Comparison of ENCODE assay signal across 27 cellular contexts in genomic region chr12:75427491-75427890, GRCh38. TPM values are rescaled to one million over a fixed set of nuclear protein-coding genes. Genes with fewer than 3 reads are reported as not detected.
"Had no signal": no experiment of that assay in that cellular context is flagged by ENCODE, and none has a peak within 500 bp of the region (broad histone marks: within the 10 kb centered on the region; RNA-seq: fewer than 3 reads in every experiment).

No MANE protein-coding gene starts in this region.

- H3K4me3 ChIP-seq: stomach, suprapubic skin, testis, thoracic aorta, thyroid gland, tibial artery, tibial nerve, transverse colon, upper lobe of left lung, upper lobe of right lung, uterus, vagina had no signal

- DNase-seq: stimulated activated CD4-positive, alpha-beta T cell treated with anti-CD3 and anti-CD28 coated beads, Interleukin-2, amount 100 ng/mL, for 48 hours; stimulated activated CD4-positive, alpha-beta T cell treated with anti-CD3 and anti-CD28 coated beads, Interleukin-4, amount 100 ng/mL, for 1 hour; stimulated activated CD4-positive, alpha-beta T cell treated with anti-CD3 and anti-CD28 coated beads, Interleukin-4, amount 100 ng/mL, for 24 hours; stimulated activated CD4-positive, alpha-beta T cell treated with anti-CD3 and anti-CD28 coated beads, Interleukin-4, amount 100 ng/mL, for 4 hours; stimulated activated CD8-positive, alpha-beta memory T cell treated with anti-CD3 and anti-CD28 coated beads, Interleukin-4, amount 100 ng/mL, for 48 hours; stimulated activated naive B cell treated with anti-CD40 and anti-IgM and Interleukin-4, amounts not matched to agents 10 μg/mL and 1 μg/mL and 100 μg/mL, for 72 hours; stimulated activated naive CD4-positive, alpha-beta T cell; stimulated activated naive CD4-positive, alpha-beta T cell treated with Interleukin-2 at 50 U/mL for 16 hours; stimulated activated naive CD8-positive, alpha-beta T cell treated with anti-CD3 and anti-CD28 coated beads, Interleukin-15, amount 100 ng/mL, for 72 hours; stimulated activated naive CD8-positive, alpha-beta T cell treated with anti-CD3 and anti-CD28 coated beads, Interleukin-15, Interleukin-2, amounts not matched to agents 100 U/mL and 50 U/mL, for 24 hours; stomach; substantia nigra; testis; thyroid gland; tibial artery; transverse colon; trophoblast cell; upper lobe of left lung; upper lobe of right lung; uterus had no signal

- H3K4me1 ChIP-seq: stomach, suprapubic skin, testis, thyroid gland, tibial nerve, transverse colon, upper lobe of left lung, upper lobe of right lung, uterus, vagina had no signal

- H3K27ac ChIP-seq: stomach, suprapubic skin, testis, thoracic aorta, thyroid gland, tibial artery, tibial nerve, transverse colon, upper lobe of left lung, upper lobe of right lung, uterus, vagina had no signal

- H3K9me3 ChIP-seq: testis, thoracic aorta, thyroid gland, transverse colon, uterus, vagina had no signal

- H3K27me3 ChIP-seq: stomach, suprapubic skin, testis, thyroid gland, tibial artery, tibial nerve, transverse colon, upper lobe of left lung, upper lobe of right lung, uterus, vagina had no signal

- FAIRE-seq: urothelium cell line had no signal

- ATAC-seq: stimulated activated effector memory CD8-positive, alpha-beta T cell treated with anti-CD3 and anti-CD28 coated beads, Interleukin-12 subunit alpha, Interleukin-12 subunit beta, amount 100 ng/mL, for 72 hours; stimulated activated memory B cell treated with anti-CD40 and anti-IgM and Interleukin-4, amounts not matched to agents 10 μg/mL and 1 μg/mL and 100 μg/mL, for 72 hours; stimulated activated naive B cell treated with anti-CD40 and anti-IgM and Interleukin-4, amounts not matched to agents 10 μg/mL and 1 μg/mL and 100 μg/mL, for 72 hours; stimulated activated naive CD8-positive, alpha-beta T cell treated with anti-CD3 and anti-CD28 coated beads, Interleukin-15, amount 100 ng/mL, for 72 hours; stimulated activated naive CD8-positive, alpha-beta T cell treated with anti-CD3 and anti-CD28 coated beads, Interleukin-15, Interleukin-2, amounts not matched to agents 100 U/mL and 50 U/mL, for 24 hours; upper lobe of right lung had no signal

- H3K36me3 ChIP-seq: stomach, suprapubic skin, thoracic aorta, thyroid gland, tibial artery, tibial nerve, transverse colon, upper lobe of left lung, upper lobe of right lung, uterus, vagina had no signal

RNA-seq across cellular contexts. Expression of gene GLIPR1L2, which starts 36.6 kb away (rescaled TPM):
- total RNA-seq: stomach had no signal
